8 cellular contexts compared by ENCODE assay signal in genomic region chrX:107715331-107716044, GRCh38.
DNase-seq lines count a peak whose midpoint lies in the region; ATAC-seq and TF ChIP-seq lines count a peak whose summit lies in the region.

No MANE protein-coding gene starts in this region.

- no peaks in the 10 kb centered on the region for H3K27me3 ChIP-seq in DOHH2 (ENCODE audit: control insufficient read depth, low read length)

- no peaks in the 10 kb centered on the region for H3K9me3 ChIP-seq in DOHH2 (ENCODE audit: control insufficient read depth, insufficient read depth, low read length)

- H3K79me2 ChIP-seq in DOHH2 (ENCODE audit: control insufficient read depth, low read length), result peaks cover 13% of the 10 kb centered on the region

- DNase-seq in RKO (ENCODE audit: low spot score) (peak; percentile 50), myocyte (ENCODE audit: low read depth) (peak; percentile 31), ureter (ENCODE audit: low spot score) (no peak)
- peak; percentile 5 for DNase-seq in effector CD4-positive, alpha-beta T cell
- DNase-seq in activated CD4-positive, CD25-positive, alpha-beta regulatory T cell treated with anti-CD3 and anti-CD28 coated beads, Interleukin-2, amount 50 U/mL, for 72 hours, result no peak

- peaks cover 34% of the 10 kb centered on the region for H3K36me3 ChIP-seq in DOHH2 (ENCODE audit: control insufficient read depth, low read length)

- peak overlapping the region; percentile 87 for H3K4me2 ChIP-seq in DOHH2 (ENCODE audit: low read length)

- H4K20me1 ChIP-seq in DOHH2 (ENCODE audit: control insufficient read depth, insufficient read depth, low read depth, low read length), result no peaks in the 10 kb centered on the region

- TF ChIP-seq CTCF in DOHH2 (IDR thresholded peaks at IDR 0.05; ENCODE audit: low read depth, low read length, poor library complexity, severe bottlenecking), result no peak

- H3K4me1 ChIP-seq in DOHH2 (ENCODE audit: control insufficient read depth, low read length), result peaks cover 64% of the 10 kb centered on the region

- ATAC-seq in GM18858 (IDR thresholded peaks at IDR 0.05; ENCODE audit: unreplicated experiment) (no peak), HG02970 (IDR thresholded peaks at IDR 0.05; ENCODE audit: low FRiP score, unreplicated experiment) (no peak)

- H3K4me3 ChIP-seq in DOHH2 (ENCODE audit: low read length), result peak overlapping the region; percentile 81

- peak overlapping the region; percentile 85; the same call in 1 of the 2 replicates for H3K27ac ChIP-seq in DOHH2 (ENCODE audit: low read depth, low read length)

- H3K9me2 ChIP-seq in DOHH2 (replicated peaks; ENCODE audit: control insufficient read depth, low read length), result no peaks in the 10 kb centered on the region

- H3F3A ChIP-seq in DOHH2 (ENCODE audit: control insufficient read depth, insufficient read depth), result peaks cover 7% of the 10 kb centered on the region; the same call in 1 of the 2 replicates

Comparison
In these comparisons a context has a peak if more than half of its experiments do, and no peak if none do; other contexts are left out.
1. DNase-seq: peak in RKO (single experiment), effector CD4-positive, alpha-beta T cell (single experiment) and myocyte (single experiment); none in activated CD4-positive, CD25-positive, alpha-beta regulatory T cell treated with anti-CD3 and anti-CD28 coated beads, Interleukin-2, amount 50 U/mL, for 72 hours (single experiment) and ureter (single experiment).